ENCODE assay signal across 8 cellular contexts in the genomic region with DNA sequence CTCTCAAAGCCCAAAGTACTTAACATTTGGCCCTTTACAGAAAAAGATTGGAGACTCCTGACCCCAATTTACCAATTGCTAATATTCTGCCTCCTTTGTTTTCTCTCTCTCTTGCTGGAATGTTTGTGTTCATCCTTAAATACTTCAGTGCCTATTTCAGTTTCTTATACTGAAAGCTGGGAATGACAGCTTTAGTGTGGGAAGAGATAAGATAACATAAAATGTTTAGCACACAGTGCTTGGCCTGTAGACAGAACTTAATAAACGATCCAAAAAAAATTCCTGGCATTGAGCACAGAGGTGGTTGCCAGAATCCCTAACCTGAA. TPM values are rescaled to one million over a fixed set of nuclear protein-coding genes. Genes with fewer than 3 reads are reported as not detected.
DNase-seq lines count a peak whose midpoint lies in the region; ATAC-seq, FAIRE-seq and TF ChIP-seq lines count a peak whose summit lies in the region.

No MANE protein-coding gene starts in this region.

- peaks cover 12% of the 10 kb centered on the region for H3K9me1 ChIP-seq in IMR-90 (ENCODE audit: insufficient read depth, low read length)
- H3K9me1 ChIP-seq in keratinocyte (ENCODE audit: control insufficient read depth, extremely low read depth, insufficient read depth, low read length), result no peaks in the 10 kb centered on the region

- peak overlapping the region; percentile 65 for H3K4ac ChIP-seq in IMR-90 (ENCODE audit: low read depth, low read length)

- peak overlapping the region; percentile 47; the same call in 1 of the 2 replicates for H4K5ac ChIP-seq in IMR-90 (ENCODE audit: low read depth, low read length)

- peaks cover 16% of the 10 kb centered on the region for H3K4me1 Mint-ChIP-seq in GM23338

- H2AFZ ChIP-seq in IMR-90 (replicated peaks; ENCODE audit: low read length, poor library complexity) (no peak overlapping the region), keratinocyte (ENCODE audit: control insufficient read depth, low read length) (no peak overlapping the region), smooth muscle cell (ENCODE audit: low read depth) (peak overlapping the region; percentile 1), GM23338 (no peak overlapping the region), Karpas-422 (ENCODE audit: low read length) (no peak overlapping the region)

- TF ChIP-seq RAD21 in IMR-90 (IDR thresholded peaks at IDR 0.05; ENCODE audit: low read length), result no peak

- peak overlapping the region; percentile 68 for H3K9ac ChIP-seq in IMR-90 (ENCODE audit: low read depth, low read length)
- peak overlapping the region; percentile 85 for H3K9ac ChIP-seq in keratinocyte (ENCODE audit: control insufficient read depth, extremely low read depth, insufficient read depth, low read length)
- H3K9ac ChIP-seq in smooth muscle cell (ENCODE audit: low read depth), result peak overlapping the region; percentile 73
- no peak overlapping the region for H3K9ac ChIP-seq in Karpas-422 (ENCODE audit: low read length)

- H2AK5ac ChIP-seq in IMR-90 (ENCODE audit: low read depth, low read length), result no peak overlapping the region

- peak overlapping the region; percentile 88 for H3K56ac ChIP-seq in IMR-90 (ENCODE audit: extremely low read depth, insufficient read depth, low read length)

- no peak overlapping the region for H3K27ac Mint-ChIP-seq in GM23338

- peak overlapping the region; percentile 43; the same call in 2 of the 3 replicates for H2BK15ac ChIP-seq in IMR-90 (ENCODE audit: low read depth, low read length)

- intact Hi-C loops in IMR-90 (cut with micrococcal nuclease), result loop anchor here (1.0 to 2.0 kb wide), 2 partner anchors 52 to 55 kb away; no protein-coding TSS in a partner anchor
- intact Hi-C loops in body of pancreas (cut with DNase I), result loop anchor here (10.0 kb wide), 2 partner anchors 47 to 447 kb away; a partner anchor contains a TSS

- H3K4me2 ChIP-seq in IMR-90 (ENCODE audit: low read depth, low read length), result peak overlapping the region; percentile 54
- H3K4me2 ChIP-seq in keratinocyte (ENCODE audit: control insufficient read depth, extremely low read depth, insufficient read depth, low read depth, low read length), result peak overlapping the region; percentile 90
- peak overlapping the region; percentile 84 for H3K4me2 ChIP-seq in smooth muscle cell
- H3K4me2 ChIP-seq in GM23338, result no peak overlapping the region
- no peak overlapping the region for H3K4me2 ChIP-seq in Karpas-422 (ENCODE audit: low read depth, low read length, poor library complexity, severe bottlenecking)

- WGBS in IMR-90 (ENCODE audit: extremely low coverage in 2 of 2, insufficient read length in 1 of 2), 2 experiments, result 0% methylated on average over 1 of the region's 1 CpG; no CpG with 5 or more reads in 1 of the 2 experiments
- WGBS in body of pancreas, 2 donors, result 7 to 13% methylated on average over 1 of the region's 1 CpG
- 13% methylated on average over 1 of the region's 1 CpG for WGBS in smooth muscle cell (ENCODE audit: low lambda C conversion rate)

- peak overlapping the region; percentile 47 for H2BK5ac ChIP-seq in IMR-90 (ENCODE audit: low read depth, low read length, poor library complexity, severe bottlenecking)

- H4K20me1 ChIP-seq in IMR-90 (ENCODE audit: insufficient read depth, low read length) (peaks cover 11% of the 10 kb centered on the region), keratinocyte (ENCODE audit: control insufficient read depth, extremely low read depth, insufficient read depth, low read length) (no peaks in the 10 kb centered on the region), smooth muscle cell (ENCODE audit: low read depth) (peaks cover 5% of the 10 kb centered on the region), GM23338 (replicated peaks; ENCODE audit: insufficient read depth) (no peaks in the 10 kb centered on the region), Karpas-422 (ENCODE audit: insufficient read depth, low read depth, low read length) (no peaks in the 10 kb centered on the region)

- H3K79me2 ChIP-seq in keratinocyte (ENCODE audit: control insufficient read depth, insufficient read depth, low read length), result peaks cover 26% of the 10 kb centered on the region
- H3K79me2 ChIP-seq in smooth muscle cell (ENCODE audit: low read depth), result no peaks in the 10 kb centered on the region
- no peaks in the 10 kb centered on the region for H3K79me2 ChIP-seq in GM23338 (replicated peaks; ENCODE audit: insufficient read depth)
- H3K79me2 ChIP-seq in Karpas-422 (ENCODE audit: low read length), result no peaks in the 10 kb centered on the region

- peak; percentile 1 for ATAC-seq in IMR-90 (ENCODE audit: low read depth)
- no peak for ATAC-seq in body of pancreas
- no peak for ATAC-seq in GM23338
- ATAC-seq in GM19455 (IDR thresholded peaks at IDR 0.05; ENCODE audit: unreplicated experiment), result no peak

- DNase-seq in IMR-90, result no peak
- no peak for DNase-seq in body of pancreas
- DNase-seq in keratinocyte (ENCODE audit: low read depth, low spot score), result no peak
- no peak for DNase-seq in smooth muscle cell (lab: John Stamatoyannopoulos, UW; ENCODE audit: unreplicated experiment)
- no peak for DNase-seq in GM23338 (ENCODE audit: low spot score)
- DNase-seq in Karpas-422, result no peak
- no peak for DNase-seq in GM03348 (ENCODE audit: low spot score)

- H2BK20ac ChIP-seq in IMR-90 (ENCODE audit: low read depth, low read length), result peak overlapping the region; percentile 33

- H3K23ac ChIP-seq in IMR-90 (ENCODE audit: low read depth, low read length), result peak overlapping the region; percentile 82; the same call in 1 of the 2 replicates

- H3K27me3 Mint-ChIP-seq in GM23338 (ENCODE audit: insufficient read depth, low read depth, poor library complexity), result peaks cover 9% of the 10 kb centered on the region

- peak overlapping the region; percentile 65; the same call in 1 of the 2 replicates for H3K14ac ChIP-seq in IMR-90 (replicated peaks; ENCODE audit: low read depth, low read length)

- peak overlapping the region; percentile 10 for H3K18ac ChIP-seq in IMR-90 (ENCODE audit: low read depth, low read length)

- H3K79me1 ChIP-seq in IMR-90 (ENCODE audit: low read depth in 1 of 2, low read length in 2 of 2), result peaks cover 0 to 22% of the 10 kb centered on the region in 2 experiments; a peak in 2 of 4 replicates

- H2AK9ac ChIP-seq in IMR-90 (replicated peaks; ENCODE audit: low read depth, low read length, poor library complexity), result no peak overlapping the region

- CTCF ChIA-PET in IMR-90 (lab: Yijun Ruan, JAX), result interaction anchor here (0.9 to 2.2 kb wide), 3 partner anchors 10 to 54 kb away, joined by 4 to 7 read pairs (median 4); no protein-coding TSS in a partner anchor

- H3K4me1 ChIP-seq in IMR-90 (ENCODE audit: control insufficient read depth, insufficient read depth, low read length) (peaks cover 23% of the 10 kb centered on the region), body of pancreas (peaks cover 52% of the 10 kb centered on the region), keratinocyte (ENCODE audit: control insufficient read depth, extremely low read depth, insufficient read depth, low read length) (peaks cover 39% of the 10 kb centered on the region), smooth muscle cell (ENCODE audit: low read depth) (peaks cover 47% of the 10 kb centered on the region), GM23338 (ENCODE audit: insufficient read depth) (peaks cover 9% of the 10 kb centered on the region), Karpas-422 (ENCODE audit: low read length) (peaks cover 8% of the 10 kb centered on the region)

- POLR2A ChIA-PET in IMR-90 (lab: Charles Lee; ENCODE audit: unreplicated experiment), result no interaction called here

- peak overlapping the region; percentile 78 for H2BK120ac ChIP-seq in IMR-90 (ENCODE audit: low read depth, low read length)

- H3K4me3 ChIP-seq in IMR-90 (ENCODE audit: insufficient read depth, low read depth, low read length) (peak overlapping the region; percentile 11; the same call in 1 of the 2 replicates), body of pancreas (no peak overlapping the region), keratinocyte (ENCODE audit: control insufficient read depth in 2 of 3, extremely low read depth in 1 of 3, insufficient read depth in 2 of 3, low read depth in 1 of 3, low read length in 3 of 3) (peak overlapping the region; percentile 15 to 68 (median 31)), smooth muscle cell (peak overlapping the region; percentile 20), GM23338 (no peak overlapping the region), Karpas-422 (ENCODE audit: low read length) (no peak overlapping the region)

- no peaks in the 10 kb centered on the region for H3K36me3 Mint-ChIP-seq in GM23338 (ENCODE audit: low read depth)

- in situ Hi-C loops in IMR-90 (cut with MboI; ENCODE audit: low sequenced_read_pairs), result no loop called here

- TF ChIP-seq CTCF in IMR-90 (conservative IDR thresholded peaks at IDR 0.05; ENCODE audit: low read depth, low read length) (no peak), body of pancreas (IDR thresholded peaks at IDR 0.05) (no peak), keratinocyte (optimal IDR thresholded peaks at IDR 0.05 in 1 of 3, IDR thresholded peaks at IDR 0.05 in 1 of 3, conservative IDR thresholded peaks at IDR 0.05 in 1 of 3; ENCODE audit: extremely low read depth in 1 of 3, insufficient read depth in 2 of 3, low read length in 3 of 3) (no peak), smooth muscle cell (IDR thresholded peaks at IDR 0.05; ENCODE audit: borderline replicate concordance, insufficient read depth, poor library complexity, severe bottlenecking) (no peak), GM23338 (conservative IDR thresholded peaks at IDR 0.05; ENCODE audit: low read depth in 2 of 2) (no peak)

- H3K9me3 ChIP-seq in IMR-90 (ENCODE audit: control insufficient read depth, insufficient read depth, low read length), result no peaks in the 10 kb centered on the region
- H3K9me3 ChIP-seq in body of pancreas, result no peaks in the 10 kb centered on the region
- H3K9me3 ChIP-seq in keratinocyte (ENCODE audit: control insufficient read depth, low read depth, low read length), result no peaks in the 10 kb centered on the region
- H3K9me3 ChIP-seq in smooth muscle cell (replicated peaks; ENCODE audit: low read depth), result no peaks in the 10 kb centered on the region
- no peaks in the 10 kb centered on the region for H3K9me3 ChIP-seq in Karpas-422 (ENCODE audit: low read length)

- dilution Hi-C loops in IMR-90 (cut with HindIII; ENCODE audit: low sequenced_read_pairs, unreplicated experiment) (no loop called here), keratinocyte (cut with MboI; ENCODE audit: extremely low pct_ligation_motif_present, low sequenced_read_pairs) (no loop called here)

- no peaks in the 10 kb centered on the region for H3K36me3 ChIP-seq in IMR-90 (ENCODE audit: control insufficient read depth, insufficient read depth, low read length)
- no peaks in the 10 kb centered on the region for H3K36me3 ChIP-seq in body of pancreas (replicated peaks in 1 of 2; ENCODE audit: insufficient read depth in 1 of 2, low read depth in 2 of 2)
- no peaks in the 10 kb centered on the region for H3K36me3 ChIP-seq in keratinocyte (ENCODE audit: control insufficient read depth in 2 of 2, extremely low read depth in 1 of 2, insufficient read depth in 2 of 2, low read length in 2 of 2)
- no peaks in the 10 kb centered on the region for H3K36me3 ChIP-seq in smooth muscle cell (ENCODE audit: low read depth)
- H3K36me3 ChIP-seq in GM23338 (ENCODE audit: insufficient read depth), result no peaks in the 10 kb centered on the region
- no peaks in the 10 kb centered on the region for H3K36me3 ChIP-seq in Karpas-422 (ENCODE audit: insufficient read depth, low read length)

- H3K9me3 Mint-ChIP-seq in GM23338, result no peaks in the 10 kb centered on the region

- H4K91ac ChIP-seq in IMR-90 (ENCODE audit: insufficient read depth, low read depth, low read length), result peak overlapping the region; percentile 43; the same call in 1 of the 2 replicates

- no peaks in the 10 kb centered on the region for H3K27me3 ChIP-seq in IMR-90 (ENCODE audit: control insufficient read depth, insufficient read depth, low read length)
- H3K27me3 ChIP-seq in body of pancreas, result no peaks in the 10 kb centered on the region
- no peaks in the 10 kb centered on the region for H3K27me3 ChIP-seq in keratinocyte (ENCODE audit: control insufficient read depth, extremely low read depth, insufficient read depth, low read length)
- no peaks in the 10 kb centered on the region for H3K27me3 ChIP-seq in smooth muscle cell (ENCODE audit: low read depth)
- no peaks in the 10 kb centered on the region for H3K27me3 ChIP-seq in GM23338 (ENCODE audit: insufficient read depth)
- H3K27me3 ChIP-seq in Karpas-422 (ENCODE audit: low read length), result no peaks in the 10 kb centered on the region

- H3K4me3 Mint-ChIP-seq in GM23338, result no peak overlapping the region

- H4K8ac ChIP-seq in IMR-90 (ENCODE audit: low read depth in 2 of 2, low read length in 2 of 2), result peak overlapping the region; percentile 16 to 60; a peak in 3 of 4 replicates

- TF ChIP-seq POLR2A in IMR-90 (IDR thresholded peaks at IDR 0.05; ENCODE audit: low read depth, low read length) (no peak), body of pancreas (IDR thresholded peaks at IDR 0.05) (no peak)

- peak overlapping the region; percentile 95 for H3K27ac ChIP-seq in IMR-90 (ENCODE audit: insufficient read depth, low read length)
- peak overlapping the region in 3 of 4 donors; percentile 73 to 87 (median 84) for H3K27ac ChIP-seq in body of pancreas
- H3K27ac ChIP-seq in keratinocyte (ENCODE audit: control insufficient read depth, insufficient read depth, low read length), result peak overlapping the region; percentile 94
- peak overlapping the region; percentile 97 for H3K27ac ChIP-seq in smooth muscle cell (ENCODE audit: low read depth)
- H3K27ac ChIP-seq in GM23338 (ENCODE audit: low read depth), result no peak overlapping the region
- no peak overlapping the region for H3K27ac ChIP-seq in Karpas-422 (ENCODE audit: low read length)

- no peaks in the 10 kb centered on the region for H3K9me2 ChIP-seq in GM23338 (ENCODE audit: insufficient read depth)
- H3K9me2 ChIP-seq in Karpas-422 (replicated peaks; ENCODE audit: insufficient read depth, low read length), result no peaks in the 10 kb centered on the region

- FAIRE-seq in keratinocyte (lab: Jason Lieb, UNC), result peak; percentile 23

- H3F3A ChIP-seq in smooth muscle cell (ENCODE audit: low read depth) (peaks cover 36% of the 10 kb centered on the region), GM23338 (replicated peaks; ENCODE audit: low read depth) (0 out of 2 replicates have a peak, but pooled peaks cover 6% of the 10 kb centered on the region)

- BruUV-seq in IMR-90 (replicated peaks; lab: Mats Ljungman, UMichigan), result no TSS peak

RNA-seq across cellular contexts. Expression of a gene that starts 3.0 kb away (rescaled TPM):
- total RNA-seq in IMR-90 (2012; rRNA removed), result 4.7 and 5.0 TPM in 2 replicates
- 6.6 and 7.2 TPM in 2 replicates for polyA plus RNA-seq in IMR-90 (2012; rRNA removed)
- polyA plus RNA-seq in IMR-90 (2012; cell fraction: cytosol; rRNA removed), result 7.0 and 12.9 TPM in 2 replicates
- 10.8 and 25.4 TPM in 2 replicates for polyA plus RNA-seq in IMR-90 (2012; cell fraction: nucleus; rRNA removed; ENCODE audit: low replicate concordance)
- total RNA-seq in body of pancreas, result 10 to 100 TPM; 13.5 to 16.5 TPM
- 9.4 to 22.0 TPM (median 11.4 TPM) in 3 replicates for polyA plus RNA-seq in keratinocyte
- polyA plus RNA-seq in keratinocyte (2011; ENCODE audit: low read depth), result 4.2 TPM
- 7.8 and 18.2 TPM in 2 replicates for polyA plus RNA-seq in keratinocyte (2011; cell fraction: cytosol; rRNA removed)
- polyA plus RNA-seq in keratinocyte (2011; cell fraction: nucleus; rRNA removed), result 20.9 and 25.8 TPM in 2 replicates
- polyA plus RNA-seq in keratinocyte (2012; ENCODE audit: low replicate concordance), result 8.8 and 15.1 TPM in 2 replicates
- polyA minus RNA-seq in keratinocyte, result 7.9 to 16.5 TPM (median 14.5 TPM) in 3 replicates
- 42.6 TPM for polyA minus RNA-seq in keratinocyte (2011; cell fraction: cytosol; rRNA and poly(A)+ RNA removed)
- 16.8 and 22.4 TPM in 2 replicates for polyA minus RNA-seq in keratinocyte (2011; cell fraction: nucleus; rRNA and poly(A)+ RNA removed)
- 2.2 and 2.3 TPM in 2 replicates for total RNA-seq in smooth muscle cell
- 4.0 and 6.9 TPM in 2 replicates for polyA plus RNA-seq in smooth muscle cell
- 16.0 and 25.1 TPM in 2 replicates for total RNA-seq in GM23338 (2014; rRNA removed; shearing (Covaris generic))
- polyA plus RNA-seq in GM23338 (2016; fragmentation: Nextera tagmentation; extraction: Ambion mirVana), result 10.1 and 12.1 TPM in 2 replicates
- 0.54 TPM in 1 of 2 replicates, not detected in the other for total RNA-seq in Karpas-422 (2014; rRNA removed; shearing (Covaris generic); ENCODE audit: low replicate concordance)

RNA-seq across cellular contexts. Expression of a gene that starts 52.8 kb away (rescaled TPM):
- 16.3 and 19.2 TPM in 2 replicates for total RNA-seq in IMR-90 (2012; rRNA removed)
- 24.0 and 24.2 TPM in 2 replicates for polyA plus RNA-seq in IMR-90 (2012; rRNA removed)
- polyA plus RNA-seq in IMR-90 (2012; cell fraction: cytosol; rRNA removed), result 16.3 and 25.0 TPM in 2 replicates
- polyA plus RNA-seq in IMR-90 (2012; cell fraction: nucleus; rRNA removed; ENCODE audit: low replicate concordance), result 21.2 and 29.1 TPM in 2 replicates
- 10 to 100 TPM; 18.2 to 23.7 TPM for total RNA-seq in body of pancreas
- polyA plus RNA-seq in keratinocyte, result 10.9 to 14.0 TPM (median 12.3 TPM) in 3 replicates
- 2.4 TPM for polyA plus RNA-seq in keratinocyte (2011; ENCODE audit: low read depth)
- 14.3 TPM in 2 replicates for polyA plus RNA-seq in keratinocyte (2011; cell fraction: cytosol; rRNA removed)
- 11.1 and 14.6 TPM in 2 replicates for polyA plus RNA-seq in keratinocyte (2011; cell fraction: nucleus; rRNA removed)
- 7.1 and 12.1 TPM in 2 replicates for polyA plus RNA-seq in keratinocyte (2012; ENCODE audit: low replicate concordance)
- polyA minus RNA-seq in keratinocyte, result 5.1 to 9.0 TPM (median 6.1 TPM) in 3 replicates
- polyA minus RNA-seq in keratinocyte (2011; cell fraction: cytosol; rRNA and poly(A)+ RNA removed), result 9.6 TPM
- 4.6 and 6.7 TPM in 2 replicates for polyA minus RNA-seq in keratinocyte (2011; cell fraction: nucleus; rRNA and poly(A)+ RNA removed)
- total RNA-seq in smooth muscle cell, result 22.7 and 29.7 TPM in 2 replicates
- 30.0 TPM in 2 replicates for polyA plus RNA-seq in smooth muscle cell
- 13.0 and 17.2 TPM in 2 replicates for total RNA-seq in GM23338 (2014; rRNA removed; shearing (Covaris generic))
- 8.4 and 11.4 TPM in 2 replicates for polyA plus RNA-seq in GM23338 (2016; fragmentation: Nextera tagmentation; extraction: Ambion mirVana)
- 11.8 and 23.4 TPM in 2 replicates for total RNA-seq in Karpas-422 (2014; rRNA removed; shearing (Covaris generic); ENCODE audit: low replicate concordance)

RNA-seq across cellular contexts. Expression of a gene that starts 56.2 kb away (rescaled TPM):
- total RNA-seq in IMR-90 (2012; rRNA removed) (65.1 and 85.5 TPM in 2 replicates), body of pancreas (10 to 100 TPM; 12.2 to 51.6 TPM), smooth muscle cell (54.4 and 68.8 TPM in 2 replicates)
- polyA plus RNA-seq in IMR-90 (2012; rRNA removed) (81.2 and 87.2 TPM in 2 replicates), keratinocyte (93.9 to 110 TPM (median 104 TPM) in 3 replicates), smooth muscle cell (90.6 and 94.9 TPM in 2 replicates), GM23338 (2016; fragmentation: Nextera tagmentation; extraction: Ambion mirVana) (58.3 and 62.0 TPM in 2 replicates)
- 17.6 and 33.7 TPM in 2 replicates for polyA plus RNA-seq in IMR-90 (2012; cell fraction: cytosol; rRNA removed)
- polyA plus RNA-seq in IMR-90 (2012; cell fraction: nucleus; rRNA removed; ENCODE audit: low replicate concordance), result 20.6 and 93.1 TPM in 2 replicates
- 43.6 TPM for polyA plus RNA-seq in keratinocyte (2011; ENCODE audit: low read depth)
- 93.0 and 151 TPM in 2 replicates for polyA plus RNA-seq in keratinocyte (2011; cell fraction: cytosol; rRNA removed)
- 98.5 and 104 TPM in 2 replicates for polyA plus RNA-seq in keratinocyte (2011; cell fraction: nucleus; rRNA removed)
- 60.3 and 71.0 TPM in 2 replicates for polyA plus RNA-seq in keratinocyte (2012; ENCODE audit: low replicate concordance)
- 25.0 to 59.3 TPM (median 39.3 TPM) in 3 replicates for polyA minus RNA-seq in keratinocyte
- polyA minus RNA-seq in keratinocyte (2011; cell fraction: cytosol; rRNA and poly(A)+ RNA removed), result 98.0 TPM
- 21.5 and 31.6 TPM in 2 replicates for polyA minus RNA-seq in keratinocyte (2011; cell fraction: nucleus; rRNA and poly(A)+ RNA removed)
- total RNA-seq in GM23338 (2014; rRNA removed; shearing (Covaris generic)), result 35.5 and 37.2 TPM in 2 replicates
- 72.7 and 92.7 TPM in 2 replicates for total RNA-seq in Karpas-422 (2014; rRNA removed; shearing (Covaris generic); ENCODE audit: low replicate concordance)

Comparison
In these comparisons a context has a peak if more than half of its experiments do, and no peak if none do; other contexts are left out.
1. H3K27ac ChIP-seq: peak in IMR-90 (single experiment), body of pancreas (3 of 4), keratinocyte (single experiment) and smooth muscle cell (single experiment); none in GM23338 (single experiment) and Karpas-422 (single experiment).
2. H3K4me2 ChIP-seq: peak in IMR-90 (single experiment), keratinocyte (single experiment) and smooth muscle cell (single experiment); none in GM23338 (single experiment) and Karpas-422 (single experiment).
3. H3K4me3 ChIP-seq: peak in IMR-90 (single experiment), keratinocyte (3 of 3) and smooth muscle cell (single experiment); none in body of pancreas (0 of 2), GM23338 (single experiment) and Karpas-422 (single experiment).